Comparison of ENCODE assay signal across 1 cellular context in the genomic region with DNA sequence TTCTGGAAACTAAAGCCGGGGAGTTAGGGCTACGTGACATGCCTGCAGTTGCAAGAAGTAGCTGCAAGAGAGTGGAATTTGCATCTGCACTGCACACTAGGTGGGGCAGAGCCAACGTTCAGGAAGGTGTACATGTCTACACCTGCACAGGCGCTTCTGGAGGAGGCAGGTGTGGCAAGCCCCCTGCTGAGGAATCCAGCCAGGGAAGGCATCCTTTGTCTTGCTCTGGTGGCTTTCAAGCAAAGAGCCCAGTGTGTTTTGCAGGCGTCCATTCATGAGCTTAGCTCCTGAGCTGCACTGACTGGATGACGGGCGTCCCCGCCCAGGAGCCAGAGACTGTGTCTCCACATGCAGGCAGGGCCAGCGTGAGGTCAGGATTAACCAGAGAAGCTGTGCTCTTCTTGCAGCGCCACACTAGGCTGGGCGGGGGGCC.
TF ChIP-seq lines count a peak whose summit lies in the region.

No MANE protein-coding gene starts in this region.

TF ChIP-seq in H1, 55 proteins besides CTCF, POLR2A, EP300 and RAD21 (continued from another document):
- no peak for TF ChIP-seq EZH2 (IDR thresholded peaks at IDR 0.05; ENCODE audit: low read depth, low read length, severe bottlenecking)
- no peak for TF ChIP-seq PHF8 (conservative IDR thresholded peaks at IDR 0.05; ENCODE audit: low read depth, low read length)
- TF ChIP-seq SIX5 (IDR thresholded peaks at IDR 0.05; ENCODE audit: low read depth, low read length), result no peak
- no peak for TF ChIP-seq CHD2 (IDR thresholded peaks at IDR 0.05; ENCODE audit: low read length)
- TF ChIP-seq POU5F1 (IDR thresholded peaks at IDR 0.05; ENCODE audit: low read depth, low read length), result no peak
- no peak for TF ChIP-seq POLR2AphosphoS5 (IDR thresholded peaks at IDR 0.05; ENCODE audit: low read depth, low read length)
- TF ChIP-seq TBP (IDR thresholded peaks at IDR 0.05; ENCODE audit: low read depth, low read length), result no peak
- TF ChIP-seq, protein P1, sequence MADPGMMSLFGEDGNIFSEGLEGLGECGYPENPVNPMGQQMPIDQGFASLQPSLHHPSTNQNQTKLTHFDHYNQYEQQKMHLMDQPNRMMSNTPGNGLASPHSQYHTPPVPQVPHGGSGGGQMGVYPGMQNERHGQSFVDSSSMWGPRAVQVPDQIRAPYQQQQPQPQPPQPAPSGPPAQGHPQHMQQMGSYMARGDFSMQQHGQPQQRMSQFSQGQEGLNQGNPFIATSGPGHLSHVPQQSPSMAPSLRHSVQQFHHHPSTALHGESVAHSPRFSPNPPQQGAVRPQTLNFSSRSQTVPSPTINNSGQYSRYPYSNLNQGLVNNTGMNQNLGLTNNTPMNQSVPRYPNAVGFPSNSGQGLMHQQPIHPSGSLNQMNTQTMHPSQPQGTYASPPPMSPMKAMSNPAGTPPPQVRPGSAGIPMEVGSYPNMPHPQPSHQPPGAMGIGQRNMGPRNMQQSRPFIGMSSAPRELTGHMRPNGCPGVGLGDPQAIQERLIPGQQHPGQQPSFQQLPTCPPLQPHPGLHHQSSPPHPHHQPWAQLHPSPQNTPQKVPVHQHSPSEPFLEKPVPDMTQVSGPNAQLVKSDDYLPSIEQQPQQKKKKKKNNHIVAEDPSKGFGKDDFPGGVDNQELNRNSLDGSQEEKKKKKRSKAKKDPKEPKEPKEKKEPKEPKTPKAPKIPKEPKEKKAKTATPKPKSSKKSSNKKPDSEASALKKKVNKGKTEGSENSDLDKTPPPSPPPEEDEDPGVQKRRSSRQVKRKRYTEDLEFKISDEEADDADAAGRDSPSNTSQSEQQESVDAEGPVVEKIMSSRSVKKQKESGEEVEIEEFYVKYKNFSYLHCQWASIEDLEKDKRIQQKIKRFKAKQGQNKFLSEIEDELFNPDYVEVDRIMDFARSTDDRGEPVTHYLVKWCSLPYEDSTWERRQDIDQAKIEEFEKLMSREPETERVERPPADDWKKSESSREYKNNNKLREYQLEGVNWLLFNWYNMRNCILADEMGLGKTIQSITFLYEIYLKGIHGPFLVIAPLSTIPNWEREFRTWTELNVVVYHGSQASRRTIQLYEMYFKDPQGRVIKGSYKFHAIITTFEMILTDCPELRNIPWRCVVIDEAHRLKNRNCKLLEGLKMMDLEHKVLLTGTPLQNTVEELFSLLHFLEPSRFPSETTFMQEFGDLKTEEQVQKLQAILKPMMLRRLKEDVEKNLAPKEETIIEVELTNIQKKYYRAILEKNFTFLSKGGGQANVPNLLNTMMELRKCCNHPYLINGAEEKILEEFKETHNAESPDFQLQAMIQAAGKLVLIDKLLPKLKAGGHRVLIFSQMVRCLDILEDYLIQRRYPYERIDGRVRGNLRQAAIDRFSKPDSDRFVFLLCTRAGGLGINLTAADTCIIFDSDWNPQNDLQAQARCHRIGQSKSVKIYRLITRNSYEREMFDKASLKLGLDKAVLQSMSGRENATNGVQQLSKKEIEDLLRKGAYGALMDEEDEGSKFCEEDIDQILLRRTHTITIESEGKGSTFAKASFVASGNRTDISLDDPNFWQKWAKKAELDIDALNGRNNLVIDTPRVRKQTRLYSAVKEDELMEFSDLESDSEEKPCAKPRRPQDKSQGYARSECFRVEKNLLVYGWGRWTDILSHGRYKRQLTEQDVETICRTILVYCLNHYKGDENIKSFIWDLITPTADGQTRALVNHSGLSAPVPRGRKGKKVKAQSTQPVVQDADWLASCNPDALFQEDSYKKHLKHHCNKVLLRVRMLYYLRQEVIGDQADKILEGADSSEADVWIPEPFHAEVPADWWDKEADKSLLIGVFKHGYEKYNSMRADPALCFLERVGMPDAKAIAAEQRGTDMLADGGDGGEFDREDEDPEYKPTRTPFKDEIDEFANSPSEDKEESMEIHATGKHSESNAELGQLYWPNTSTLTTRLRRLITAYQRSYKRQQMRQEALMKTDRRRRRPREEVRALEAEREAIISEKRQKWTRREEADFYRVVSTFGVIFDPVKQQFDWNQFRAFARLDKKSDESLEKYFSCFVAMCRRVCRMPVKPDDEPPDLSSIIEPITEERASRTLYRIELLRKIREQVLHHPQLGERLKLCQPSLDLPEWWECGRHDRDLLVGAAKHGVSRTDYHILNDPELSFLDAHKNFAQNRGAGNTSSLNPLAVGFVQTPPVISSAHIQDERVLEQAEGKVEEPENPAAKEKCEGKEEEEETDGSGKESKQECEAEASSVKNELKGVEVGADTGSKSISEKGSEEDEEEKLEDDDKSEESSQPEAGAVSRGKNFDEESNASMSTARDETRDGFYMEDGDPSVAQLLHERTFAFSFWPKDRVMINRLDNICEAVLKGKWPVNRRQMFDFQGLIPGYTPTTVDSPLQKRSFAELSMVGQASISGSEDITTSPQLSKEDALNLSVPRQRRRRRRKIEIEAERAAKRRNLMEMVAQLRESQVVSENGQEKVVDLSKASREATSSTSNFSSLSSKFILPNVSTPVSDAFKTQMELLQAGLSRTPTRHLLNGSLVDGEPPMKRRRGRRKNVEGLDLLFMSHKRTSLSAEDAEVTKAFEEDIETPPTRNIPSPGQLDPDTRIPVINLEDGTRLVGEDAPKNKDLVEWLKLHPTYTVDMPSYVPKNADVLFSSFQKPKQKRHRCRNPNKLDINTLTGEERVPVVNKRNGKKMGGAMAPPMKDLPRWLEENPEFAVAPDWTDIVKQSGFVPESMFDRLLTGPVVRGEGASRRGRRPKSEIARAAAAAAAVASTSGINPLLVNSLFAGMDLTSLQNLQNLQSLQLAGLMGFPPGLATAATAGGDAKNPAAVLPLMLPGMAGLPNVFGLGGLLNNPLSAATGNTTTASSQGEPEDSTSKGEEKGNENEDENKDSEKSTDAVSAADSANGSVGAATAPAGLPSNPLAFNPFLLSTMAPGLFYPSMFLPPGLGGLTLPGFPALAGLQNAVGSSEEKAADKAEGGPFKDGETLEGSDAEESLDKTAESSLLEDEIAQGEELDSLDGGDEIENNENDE (IDR thresholded peaks at IDR 0.05; ENCODE audit: insufficient replicate concordance, low read length), result no peak
